In the genomic region with DNA sequence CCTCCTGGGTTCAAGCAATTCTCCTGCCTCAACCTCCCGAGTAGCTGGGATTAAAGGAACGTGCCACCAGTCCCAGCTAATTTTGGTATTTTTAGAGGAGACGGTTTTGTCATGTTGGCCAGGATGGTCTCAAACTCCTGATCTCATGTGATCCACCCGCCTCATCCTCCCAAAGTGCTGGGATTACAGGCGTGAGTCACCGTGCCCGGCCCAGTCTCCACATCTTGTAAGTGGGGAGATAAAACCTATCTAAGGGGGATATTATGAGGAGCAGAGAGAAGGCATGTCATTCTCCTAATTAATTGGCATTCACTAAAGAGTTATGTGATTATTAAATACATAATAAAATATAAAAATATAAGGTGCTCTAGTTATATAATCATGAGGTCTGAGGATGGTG, we compare ENCODE assay signal across 22 cellular contexts.
A peak's percentile ranks its signal among the peaks of the same experiment; 100 is the strongest.
DNase-seq lines count a peak whose midpoint lies in the region; ATAC-seq and TF ChIP-seq lines count a peak whose summit lies in the region.
"Had no signal": no experiment of that assay in that cellular context is flagged by ENCODE, and none has a peak within 500 bp of the region (broad histone marks: within the 10 kb centered on the region; RNA-seq: fewer than 3 reads in every experiment).

No MANE protein-coding gene starts in this region.

- DNase-seq in posterior vena cava (ENCODE audit: low spot score) (peak; percentile 28), upper lobe of right lung (peak; percentile 28), superior temporal gyrus (ENCODE audit: extremely low spot score) (no peak), NCI-H1417 treated with DMSO at 0.1 percent for 48 hours (lab: John Stamatoyannopoulos, UW) (no peak), NCI-H2029 (lab: John Stamatoyannopoulos, UW) (no peak)
- DNase-seq: 8988T; ACHN; BE2C; C1 segment of cervical spinal cord; CD4-positive, alpha-beta memory T cell; CD4-positive, CD25-positive, alpha-beta regulatory T cell; COR-L47; DMS 273 treated with DMSO at 0.1 percent for 48 hours; DMS153; DMS53; DMS79; DND-41; EL; GDM1 had no signal

- H3K27ac ChIP-seq in OCI-LY1 (ENCODE audit: low read depth, low read length, poor library complexity, severe bottlenecking) (peak overlapping the region; percentile 97), upper lobe of right lung (no peak overlapping the region)
- H3K27ac ChIP-seq: BLaER1 had no signal

- H4K20me1 ChIP-seq in OCI-LY1 (ENCODE audit: insufficient read depth, low read length): no peaks in the 10 kb centered on the region
- H4K20me1 ChIP-seq: BLaER1 had no signal

- H3K36me3 ChIP-seq in OCI-LY1 (ENCODE audit: insufficient read depth, low read length) (peaks cover 18% of the 10 kb centered on the region; the same call in 1 of the 2 replicates), upper lobe of right lung (no peaks in the 10 kb centered on the region)
- H3K36me3 ChIP-seq: BE2C, BLaER1 had no signal

- intact Hi-C loops in posterior vena cava (cut with DNase I): no loop called here
- intact Hi-C loops in upper lobe of right lung (cut with DNase I): no loop called here

- no peak overlapping the region for H3K4me2 ChIP-seq in OCI-LY1 (ENCODE audit: low read length)
- H3K4me2 ChIP-seq: BLaER1 had no signal

- no peak overlapping the region for H3K4me3 ChIP-seq in OCI-LY1 (ENCODE audit: low read depth, low read length, poor library complexity, severe bottlenecking)
- H3K4me3 ChIP-seq in upper lobe of right lung: no peak overlapping the region
- H3K4me3 ChIP-seq: BLaER1, GM12878 had no signal

- no peaks in the 10 kb centered on the region for H3K79me2 ChIP-seq in OCI-LY1 (ENCODE audit: insufficient read depth, low read length)

- H3K27me3 ChIP-seq in OCI-LY1 (ENCODE audit: insufficient read depth, low read length) (no peaks in the 10 kb centered on the region), upper lobe of right lung (no peaks in the 10 kb centered on the region)
- H3K27me3 ChIP-seq: BE2C, BLaER1 had no signal

- no peak for ATAC-seq in upper lobe of right lung
- ATAC-seq: GM12878 had no signal

- no peaks in the 10 kb centered on the region for H3K9me2 ChIP-seq in OCI-LY1 (ENCODE audit: low read depth, low read length)

- H3F3A ChIP-seq in OCI-LY1 (ENCODE audit: insufficient read depth, low read length): no peaks in the 10 kb centered on the region

- H3K9ac ChIP-seq in OCI-LY1 (ENCODE audit: low read length): no peak overlapping the region; the same call in 1 of the 2 replicates
- H3K9ac ChIP-seq: BLaER1 had no signal

- H3K4me1 ChIP-seq in OCI-LY1 (ENCODE audit: insufficient read depth, low read length, severe bottlenecking) (peaks cover 100% of the 10 kb centered on the region), upper lobe of right lung (no peaks in the 10 kb centered on the region)

- no peak overlapping the region for H2AFZ ChIP-seq in OCI-LY1 (ENCODE audit: low read length)

- H3K9me3 ChIP-seq in OCI-LY1 (ENCODE audit: low read length) (no peaks in the 10 kb centered on the region), upper lobe of right lung (no peaks in the 10 kb centered on the region)
- H3K9me3 ChIP-seq: BE2C, BLaER1 had no signal

- no peak for TF ChIP-seq CTCF in OCI-LY1 (IDR thresholded peaks at IDR 0.05; ENCODE audit: low read length)
- TF ChIP-seq CTCF in upper lobe of right lung (IDR thresholded peaks at IDR 0.05): no peak

Comparison
In these comparisons a context has a peak if more than half of its experiments do, and no peak if none do; other contexts are left out.
1. DNase-seq: peak in posterior vena cava (single experiment) and upper lobe of right lung (single experiment); none in superior temporal gyrus (single experiment), NCI-H1417 treated with DMSO at 0.1 percent for 48 hours (single experiment) and NCI-H2029 (single experiment).